Comparison of ENCODE assay signal across 8 cellular contexts in genomic region chr18:48975221-48975816, GRCh38. TPM values are rescaled to one million over a fixed set of nuclear protein-coding genes. Genes with fewer than 3 reads are reported as not detected.
DNase-seq lines count a peak whose midpoint lies in the region; ATAC-seq and FAIRE-seq lines count a peak whose summit lies in the region.

No MANE protein-coding gene starts in this region.

- no peak for DNase-seq in activated CD4-positive, alpha-beta T cell treated with anti-CD3 and anti-CD28 coated beads, Interleukin-2, amount 10 ng/mL, durations not matched to agents 7 days and 5 days
- no peak for DNase-seq in activated CD4-positive, alpha-beta T cell treated with anti-CD3 and anti-CD28 coated beads for 48 hours
- DNase-seq in MG63 (no peak), HTR-8/SVneo (ENCODE audit: insufficient read length, low spot score) (no peak), OCI-M1 (lab: John Stamatoyannopoulos, UW) (no peak)
- no peak for DNase-seq in effector memory CD4-positive, alpha-beta T cell
- no peak for DNase-seq in naive thymus-derived CD8-positive, alpha-beta T cell
- no peak for DNase-seq in activated effector memory CD4-positive, alpha-beta T cell treated with Interleukin-2 at 50 U/mL for 16 hours

- H3K9me3 Mint-ChIP-seq in activated CD4-positive, alpha-beta T cell treated with anti-CD3 and anti-CD28 coated beads, Interleukin-2, amount 10 ng/mL, durations not matched to agents 7 days and 5 days: no peaks in the 10 kb centered on the region
- no peaks in the 10 kb centered on the region for H3K9me3 Mint-ChIP-seq in naive thymus-derived CD8-positive, alpha-beta T cell

- FAIRE-seq in HTR-8/SVneo (lab: Jason Lieb, UNC): no peak

- H3K27ac Mint-ChIP-seq in activated CD4-positive, alpha-beta T cell treated with anti-CD3 and anti-CD28 coated beads, Interleukin-2, amount 10 ng/mL, durations not matched to agents 7 days and 5 days: no peak overlapping the region
- peak overlapping the region in 6 of 10 donors; percentile 11 to 88 (median 40) for H3K27ac Mint-ChIP-seq in naive thymus-derived CD8-positive, alpha-beta T cell

- ATAC-seq in naive thymus-derived CD8-positive, alpha-beta T cell: peak; percentile 15 to 19

- H3K9me3 ChIP-seq in MG63: no peaks in the 10 kb centered on the region
- H3K9me3 ChIP-seq in effector memory CD4-positive, alpha-beta T cell (ENCODE audit: control insufficient read depth, low read length): no peaks in the 10 kb centered on the region

- peaks cover 12% of the 10 kb centered on the region for H3K4me1 ChIP-seq in effector memory CD4-positive, alpha-beta T cell (ENCODE audit: control insufficient read depth, insufficient read depth, low read length, poor library complexity, severe bottlenecking)

- CTCF ChIA-PET in activated CD4-positive, alpha-beta T cell treated with anti-CD3 and anti-CD28 coated beads, Interleukin-2, amount 10 ng/mL, durations not matched to agents 7 days and 5 days (lab: Charles Lee): no interaction called here

- H3K36me3 Mint-ChIP-seq in activated CD4-positive, alpha-beta T cell treated with anti-CD3 and anti-CD28 coated beads, Interleukin-2, amount 10 ng/mL, durations not matched to agents 7 days and 5 days (ENCODE audit: low read depth): no peaks in the 10 kb centered on the region
- H3K36me3 Mint-ChIP-seq in naive thymus-derived CD8-positive, alpha-beta T cell: peaks cover 0 to 4% (median 0%) of the 10 kb centered on the region in 3 donors

- H3K27me3 ChIP-seq in MG63: no peaks in the 10 kb centered on the region
- H3K27me3 ChIP-seq in effector memory CD4-positive, alpha-beta T cell (replicated peaks; ENCODE audit: control insufficient read depth, insufficient read depth, low read length, poor library complexity, severe bottlenecking): peaks cover 5% of the 10 kb centered on the region

- H3K27me3 Mint-ChIP-seq in activated CD4-positive, alpha-beta T cell treated with anti-CD3 and anti-CD28 coated beads, Interleukin-2, amount 10 ng/mL, durations not matched to agents 7 days and 5 days: peaks cover 46% of the 10 kb centered on the region
- H3K27me3 Mint-ChIP-seq in naive thymus-derived CD8-positive, alpha-beta T cell: peaks cover 13 to 38% (median 26%) of the 10 kb centered on the region in 5 donors

- POLR2A ChIA-PET in activated CD4-positive, alpha-beta T cell treated with anti-CD3 and anti-CD28 coated beads, Interleukin-2, amount 10 ng/mL, durations not matched to agents 7 days and 5 days (lab: Charles Lee): no interaction called here
- POLR2A ChIA-PET in naive thymus-derived CD8-positive, alpha-beta T cell (lab: Charles Lee): no interaction called here

- peak overlapping the region; percentile 60 for H3K4me3 ChIP-seq in MG63
- peak overlapping the region; percentile 48 for H3K4me3 ChIP-seq in effector memory CD4-positive, alpha-beta T cell (ENCODE audit: insufficient read depth, low read depth, low read length, poor library complexity, severe bottlenecking)

- no peaks in the 10 kb centered on the region for H3K36me3 ChIP-seq in MG63
- H3K36me3 ChIP-seq in effector memory CD4-positive, alpha-beta T cell (ENCODE audit: control insufficient read depth, insufficient read depth, low read length): no peaks in the 10 kb centered on the region

- H3K4me3 Mint-ChIP-seq in activated CD4-positive, alpha-beta T cell treated with anti-CD3 and anti-CD28 coated beads, Interleukin-2, amount 10 ng/mL, durations not matched to agents 7 days and 5 days: peak overlapping the region; percentile 67
- peak overlapping the region; percentile 53 to 89 (median 84) for H3K4me3 Mint-ChIP-seq in naive thymus-derived CD8-positive, alpha-beta T cell

- H3K27ac ChIP-seq in effector memory CD4-positive, alpha-beta T cell (ENCODE audit: insufficient read depth, low read length, poor library complexity, severe bottlenecking): no peak overlapping the region

- peaks cover 7% of the 10 kb centered on the region for H3K4me1 Mint-ChIP-seq in activated CD4-positive, alpha-beta T cell treated with anti-CD3 and anti-CD28 coated beads, Interleukin-2, amount 10 ng/mL, durations not matched to agents 7 days and 5 days
- peaks cover 4 to 16% (median 8%) of the 10 kb centered on the region in 4 donors for H3K4me1 Mint-ChIP-seq in naive thymus-derived CD8-positive, alpha-beta T cell

RNA-seq across cellular contexts. Expression of gene SMAD7, which starts 24.6 kb away (rescaled TPM):
- total RNA-seq in activated CD4-positive, alpha-beta T cell treated with anti-CD3 and anti-CD28 coated beads, Interleukin-2, amount 10 ng/mL, durations not matched to agents 7 days and 5 days: 10 to 100 TPM; 19.5 to 21.7 TPM
- 13.4 and 29.3 TPM in 2 replicates for total RNA-seq in MG63 (2014; rRNA removed; shearing (Covaris generic); ENCODE audit: low replicate concordance)
- total RNA-seq in naive thymus-derived CD8-positive, alpha-beta T cell: 10 to 100 TPM; 30.9 to 32.5 TPM
- polyA plus RNA-seq in naive thymus-derived CD8-positive, alpha-beta T cell: 1 to 10 TPM; 2.3 to 4.9 (median 4.8) TPM
